8 cellular contexts compared by ENCODE assay signal in the genomic region with DNA sequence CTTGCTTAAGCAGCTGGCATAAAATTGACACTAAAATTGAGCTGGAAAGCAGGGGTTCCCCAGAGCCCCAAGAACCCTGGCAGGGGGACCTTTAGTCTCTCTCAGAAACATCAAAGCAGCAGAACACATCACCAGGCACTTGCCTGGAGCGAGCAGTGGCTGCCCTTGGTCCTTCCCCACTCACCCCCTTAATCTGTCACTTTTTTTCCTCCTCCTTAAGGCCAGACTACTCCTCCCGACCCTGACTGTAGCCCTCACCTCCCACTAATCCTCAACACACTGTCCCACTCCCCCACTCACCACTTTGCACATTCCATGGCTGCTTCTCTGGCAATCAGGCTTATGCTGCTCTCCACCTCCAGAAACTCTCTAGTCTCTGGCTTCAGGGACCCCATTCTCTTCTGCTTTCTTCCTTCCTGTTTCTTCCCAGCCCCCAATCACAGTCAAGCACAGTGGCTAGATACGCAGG. TPM values are rescaled to one million over a fixed set of nuclear protein-coding genes. Genes with fewer than 3 reads are reported as not detected.
DNase-seq lines count a peak whose midpoint lies in the region; FAIRE-seq and TF ChIP-seq lines count a peak whose summit lies in the region.

No MANE protein-coding gene starts in this region.

- no peaks in the 10 kb centered on the region for H3K9me1 ChIP-seq in endothelial cell of umbilical vein (replicated peaks; ENCODE audit: control insufficient read depth, extremely low read depth, insufficient read depth, low read length)

- no peaks in the 10 kb centered on the region for H3F3A ChIP-seq in PC-9 (ENCODE audit: insufficient read depth, low read depth)

- no peak overlapping the region for H2BK12ac ChIP-seq in neuronal stem cell (ENCODE audit: low read length)

- H4K20me1 ChIP-seq in PC-9 (ENCODE audit: insufficient read depth) = no peaks in the 10 kb centered on the region
- no peaks in the 10 kb centered on the region for H4K20me1 ChIP-seq in endothelial cell of umbilical vein (replicated peaks; ENCODE audit: control insufficient read depth, extremely low read depth, insufficient read depth, low read length)

- H4K91ac ChIP-seq in neuronal stem cell (ENCODE audit: low read depth, low read length, poor library complexity) = no peak overlapping the region

- no peaks in the 10 kb centered on the region for H3K36me3 ChIP-seq in PC-9 (ENCODE audit: low read depth)
- peaks cover 0 to 3% of the 10 kb centered on the region in 2 experiments for H3K36me3 ChIP-seq in endothelial cell of umbilical vein (ENCODE audit: control insufficient read depth in 2 of 2, extremely low read depth in 1 of 2, insufficient read depth in 2 of 2, low read length in 2 of 2)
- H3K36me3 ChIP-seq in neuronal stem cell (replicated peaks in 1 of 2; ENCODE audit: control insufficient read depth in 2 of 2, insufficient read depth in 2 of 2, low read length in 2 of 2) = peaks cover 3 to 20% of the 10 kb centered on the region in 2 donors

- no peak overlapping the region for H2AK5ac ChIP-seq in neuronal stem cell (ENCODE audit: low read depth, low read length)

- no peak overlapping the region for H2BK120ac ChIP-seq in neuronal stem cell (ENCODE audit: low read depth, low read length)

- H3K79me2 ChIP-seq in PC-9 (ENCODE audit: low read depth) = peaks cover 17% of the 10 kb centered on the region
- H3K79me2 ChIP-seq in endothelial cell of umbilical vein (ENCODE audit: control insufficient read depth, insufficient read depth, low read length) = no peaks in the 10 kb centered on the region

- H3K9ac ChIP-seq in endothelial cell of umbilical vein (replicated peaks; ENCODE audit: extremely low read depth, insufficient read depth, low read length) = no peak overlapping the region
- H3K9ac ChIP-seq in neuronal stem cell (ENCODE audit: low read depth, low read length, poor library complexity) = no peak overlapping the region

- TF ChIP-seq CTCF in GM20000 (IDR thresholded peaks at IDR 0.05; ENCODE audit: extremely low read depth, missing control alignments) (no peak), PC-9 (conservative IDR thresholded peaks at IDR 0.05) (no peak), endothelial cell of umbilical vein (IDR thresholded peaks at IDR 0.05; ENCODE audit: extremely low read depth in 1 of 2, insufficient read depth in 1 of 2, low read depth in 1 of 2, low read length in 2 of 2) (no peak)

- H3K27ac ChIP-seq in PC-9 (no peak overlapping the region), endothelial cell of umbilical vein (ENCODE audit: insufficient read depth, low read depth, low read length) (no peak overlapping the region), neuronal stem cell (replicated peaks; ENCODE audit: low read length) (no peak overlapping the region)

- H2AFZ ChIP-seq in PC-9 (peak overlapping the region; percentile 99), endothelial cell of umbilical vein (ENCODE audit: low read depth, low read length) (peak overlapping the region; percentile 82), neuronal stem cell (ENCODE audit: low read length) (peak overlapping the region; percentile 83)

- WGBS in neuronal stem cell (ENCODE audit: extremely low coverage in 2 of 2, insufficient read length in 2 of 2, insufficient replicate concordance in 1 of 2), 2 donors = no CpG with 5 or more reads among the region's 3 CpGs

- H2BK15ac ChIP-seq in neuronal stem cell (ENCODE audit: low read length) = no peak overlapping the region

- CTCF ChIA-PET in PC-9 (lab: Charles Lee) = interaction anchor here (0.7 to 1.0 kb wide), 2 partner anchors 103 to 131 kb away, joined by 3 read pairs; no protein-coding TSS in a partner anchor
- CTCF ChIA-PET in endothelial cell of umbilical vein (lab: Charles Lee) = interaction anchor here (0.7 to 3.9 kb wide), 7 partner anchors 12 to 104 kb away, joined by 3 to 22 read pairs (median 7); a partner anchor contains a TSS

- POLR2A ChIA-PET in PC-9 (lab: Charles Lee; ENCODE audit: unreplicated experiment) = interaction anchor here (0.6 to 1.0 kb wide), 6 partner anchors 14 to 473 kb away, joined by 3 to 6 read pairs (median 3); a partner anchor contains a TSS
- POLR2A ChIA-PET in endothelial cell of umbilical vein (lab: Charles Lee) = interaction anchor here (0.8 to 1.2 kb wide), 4 partner anchors 15 to 111 kb away, joined by 3 to 13 read pairs (median 5); a partner anchor contains a TSS

- H3K27me3 ChIP-seq in PC-9 (ENCODE audit: insufficient read depth, low read depth) (no peaks in the 10 kb centered on the region), endothelial cell of umbilical vein (ENCODE audit: control insufficient read depth in 2 of 2, insufficient read depth in 2 of 2, low read length in 2 of 2) (no peaks in the 10 kb centered on the region), neuronal stem cell (ENCODE audit: control insufficient read depth in 3 of 3, insufficient read depth in 3 of 3, low read depth in 1 of 3, low read length in 3 of 3) (no peaks in the 10 kb centered on the region)

- no peak overlapping the region for H3K4ac ChIP-seq in neuronal stem cell (ENCODE audit: low read length)

- DNase-seq in AG08395 (ENCODE audit: low spot score) (peak; percentile 2), GM20000 (ENCODE audit: low spot score) (peak; percentile 30), PC-9 (no peak), endothelial cell of umbilical vein (ENCODE audit: low read depth, low spot score) (no peak), neuronal stem cell (ENCODE audit: low spot score) (no peak), T-helper 9 cell (no peak), NCI-H345 (lab: John Stamatoyannopoulos, UW) (no peak), activated gamma-delta T cell (lab: John Stamatoyannopoulos, UW) (no peak)

- no peaks in the 10 kb centered on the region for H3K79me1 ChIP-seq in neuronal stem cell (ENCODE audit: low read depth, low read length)

- no peak overlapping the region for H3K23ac ChIP-seq in neuronal stem cell (ENCODE audit: low read depth, low read length, poor library complexity)

- H3K4me2 ChIP-seq in PC-9 = peak overlapping the region; percentile 96
- H3K4me2 ChIP-seq in endothelial cell of umbilical vein (ENCODE audit: insufficient read depth, low read length) = peak overlapping the region; percentile 88
- peak overlapping the region; percentile 66 for H3K4me2 ChIP-seq in neuronal stem cell (ENCODE audit: insufficient read depth, low read length, poor library complexity, severe bottlenecking)

- no peak overlapping the region for H3K18ac ChIP-seq in neuronal stem cell (ENCODE audit: low read length)

- FAIRE-seq in endothelial cell of umbilical vein (lab: Jason Lieb, UNC) = no peak

- intact Hi-C loops in PC-9 (cut with micrococcal nuclease; ENCODE audit: unreplicated experiment) = loop anchor here (1.0 to 2.0 kb wide), 4 partner anchors 15 to 130 kb away; a partner anchor contains a TSS
- intact Hi-C loops in endothelial cell of umbilical vein (cut with micrococcal nuclease) = loop anchor here (1.0 to 2.0 kb wide), 6 partner anchors 15 to 130 kb away; a partner anchor contains a TSS

- no peak for TF ChIP-seq POLR2A in endothelial cell of umbilical vein (IDR thresholded peaks at IDR 0.05; ENCODE audit: low read depth, low read length)

- H3K14ac ChIP-seq in neuronal stem cell (ENCODE audit: low read length) = no peak overlapping the region

- H3K9me2 ChIP-seq in PC-9 (ENCODE audit: insufficient read depth) = no peaks in the 10 kb centered on the region; the same call in 1 of the 2 replicates

- BruUV-seq in PC-9 (replicated peaks; lab: Mats Ljungman, UMichigan) (no TSS peak), endothelial cell of umbilical vein (replicated peaks; lab: Mats Ljungman, UMichigan) (no TSS peak)

- dilution Hi-C loops in endothelial cell of umbilical vein (cut with MboI; ENCODE audit: extremely low pct_ligation_motif_present, low sequenced_read_pairs) = no loop called here

- no peak overlapping the region for H2BK5ac ChIP-seq in neuronal stem cell (ENCODE audit: low read length)

- peak overlapping the region; percentile 53 for H4K8ac ChIP-seq in neuronal stem cell (ENCODE audit: low read depth, low read length)

- H3K4me3 ChIP-seq in PC-9 (peak overlapping the region; percentile 99), endothelial cell of umbilical vein (replicated peaks in 1 of 3; ENCODE audit: insufficient read depth in 1 of 3, low read depth in 1 of 3, low read length in 3 of 3) (peak overlapping the region; percentile 85 to 89 (median 85)), neuronal stem cell (ENCODE audit: low read length in 2 of 2) (peak overlapping the region in 1 of 2 donors; percentile 82)

- H3K4me1 ChIP-seq in PC-9 (replicated peaks; ENCODE audit: insufficient read depth) = peaks cover 19% of the 10 kb centered on the region
- H3K4me1 ChIP-seq in endothelial cell of umbilical vein (ENCODE audit: control insufficient read depth, extremely low read depth, insufficient read depth, low read length) = peaks cover 12% of the 10 kb centered on the region
- H3K4me1 ChIP-seq in neuronal stem cell (ENCODE audit: control insufficient read depth in 2 of 2, insufficient read depth in 1 of 2, low read depth in 1 of 2, low read length in 2 of 2) = peaks cover 3 to 5% of the 10 kb centered on the region in 2 donors

- H3K9me3 ChIP-seq in PC-9 (ENCODE audit: insufficient read depth, low read depth) (0 out of 2 replicates have a peak, but pooled peaks cover 2% of the 10 kb centered on the region), endothelial cell of umbilical vein (replicated peaks; ENCODE audit: control insufficient read depth, insufficient read depth, low read length) (no peaks in the 10 kb centered on the region), neuronal stem cell (replicated peaks in 1 of 2; ENCODE audit: control insufficient read depth in 2 of 2, insufficient read depth in 1 of 2, low read depth in 1 of 2, low read length in 2 of 2) (no peaks in the 10 kb centered on the region)

RNA-seq across cellular contexts. Expression of a gene that starts 0.5 kb away (rescaled TPM):
- total RNA-seq in PC-9 (2021) = 6.0 and 6.7 TPM in 2 replicates
- total RNA-seq in endothelial cell of umbilical vein = 3.6 and 4.1 TPM in 2 replicates
- polyA plus RNA-seq in endothelial cell of umbilical vein = 1.0 and 1.3 TPM in 2 replicates
- polyA plus RNA-seq in endothelial cell of umbilical vein (2011; cell fraction: cytosol; rRNA removed) = 1.8 and 2.0 TPM in 2 replicates
- 2.2 and 2.4 TPM in 2 replicates for polyA plus RNA-seq in endothelial cell of umbilical vein (2011; cell fraction: nucleus; rRNA removed)
- 2.3 and 3.3 TPM in 2 replicates for polyA plus RNA-seq in endothelial cell of umbilical vein (2012)
- 1.8 and 2.1 TPM in 2 replicates for polyA minus RNA-seq in endothelial cell of umbilical vein
- 2.9 TPM for polyA minus RNA-seq in endothelial cell of umbilical vein (2011; cell fraction: cytosol; rRNA and poly(A)+ RNA removed)
- 1.6 TPM in 2 replicates for polyA minus RNA-seq in endothelial cell of umbilical vein (2011; cell fraction: nucleus; rRNA and poly(A)+ RNA removed)
- 3.5 TPM for polyA plus RNA-seq in neuronal stem cell (2013, experiment 1 of 2)
- 3.7 TPM for polyA plus RNA-seq in neuronal stem cell (2013, experiment 2 of 2)

RNA-seq across cellular contexts. Expression of a gene that starts 6.6 kb away (rescaled TPM):
- total RNA-seq in PC-9 (2021) = not detected in 2 replicates
- total RNA-seq in endothelial cell of umbilical vein = 1.1 and 1.6 TPM in 2 replicates
- polyA plus RNA-seq in endothelial cell of umbilical vein = 0.53 and 0.72 TPM in 2 replicates
- 0.75 and 0.78 TPM in 2 replicates for polyA plus RNA-seq in endothelial cell of umbilical vein (2011; cell fraction: cytosol; rRNA removed)
- 0.24 and 0.29 TPM in 2 replicates for polyA plus RNA-seq in endothelial cell of umbilical vein (2011; cell fraction: nucleus; rRNA removed)
- polyA plus RNA-seq in endothelial cell of umbilical vein (2012) = 0.61 and 1.2 TPM in 2 replicates
- polyA minus RNA-seq in endothelial cell of umbilical vein = 0.17 and 0.96 TPM in 2 replicates
- polyA minus RNA-seq in endothelial cell of umbilical vein (2011; cell fraction: cytosol; rRNA and poly(A)+ RNA removed) = not detected
- polyA minus RNA-seq in endothelial cell of umbilical vein (2011; cell fraction: nucleus; rRNA and poly(A)+ RNA removed) = 0.43 and 0.53 TPM in 2 replicates
- polyA plus RNA-seq in neuronal stem cell (2013, experiment 1 of 2) = 0.03 TPM
- polyA plus RNA-seq in neuronal stem cell (2013, experiment 2 of 2) = 0.03 TPM

RNA-seq across cellular contexts. Expression of a gene that starts 14.4 kb away (rescaled TPM):
- total RNA-seq in PC-9 (2021) = 12.1 and 14.8 TPM in 2 replicates
- total RNA-seq in endothelial cell of umbilical vein = 12.7 and 14.1 TPM in 2 replicates
- 11.2 and 12.8 TPM in 2 replicates for polyA plus RNA-seq in endothelial cell of umbilical vein
- polyA plus RNA-seq in endothelial cell of umbilical vein (2011; cell fraction: cytosol; rRNA removed) = 14.4 and 15.3 TPM in 2 replicates
- 57.4 and 65.5 TPM in 2 replicates for polyA plus RNA-seq in endothelial cell of umbilical vein (2011; cell fraction: nucleus; rRNA removed)
- 9.8 and 10.3 TPM in 2 replicates for polyA plus RNA-seq in endothelial cell of umbilical vein (2012)
- polyA minus RNA-seq in endothelial cell of umbilical vein = 19.4 and 21.0 TPM in 2 replicates
- polyA minus RNA-seq in endothelial cell of umbilical vein (2011; cell fraction: cytosol; rRNA and poly(A)+ RNA removed) = 3.5 TPM
- 23.6 and 27.2 TPM in 2 replicates for polyA minus RNA-seq in endothelial cell of umbilical vein (2011; cell fraction: nucleus; rRNA and poly(A)+ RNA removed)
- polyA plus RNA-seq in neuronal stem cell (2013, experiment 1 of 2) = 17.4 TPM
- 17.1 TPM for polyA plus RNA-seq in neuronal stem cell (2013, experiment 2 of 2)

RNA-seq across cellular contexts. Expression of a gene that starts 27.5 kb away (rescaled TPM):
- total RNA-seq in PC-9 (2021) (19.2 and 20.4 TPM in 2 replicates), endothelial cell of umbilical vein (18.0 and 18.6 TPM in 2 replicates)
- 10.5 and 11.7 TPM in 2 replicates for polyA plus RNA-seq in endothelial cell of umbilical vein
- 11.5 and 13.2 TPM in 2 replicates for polyA plus RNA-seq in endothelial cell of umbilical vein (2011; cell fraction: cytosol; rRNA removed)
- polyA plus RNA-seq in endothelial cell of umbilical vein (2011; cell fraction: nucleus; rRNA removed) = 30.0 and 36.8 TPM in 2 replicates
- polyA plus RNA-seq in endothelial cell of umbilical vein (2012) = 10.9 and 12.6 TPM in 2 replicates
- polyA minus RNA-seq in endothelial cell of umbilical vein = 19.1 and 19.7 TPM in 2 replicates
- 6.1 TPM for polyA minus RNA-seq in endothelial cell of umbilical vein (2011; cell fraction: cytosol; rRNA and poly(A)+ RNA removed)
- polyA minus RNA-seq in endothelial cell of umbilical vein (2011; cell fraction: nucleus; rRNA and poly(A)+ RNA removed) = 26.8 and 32.7 TPM in 2 replicates
- polyA plus RNA-seq in neuronal stem cell (2013, experiment 1 of 2) = 15.8 TPM
- polyA plus RNA-seq in neuronal stem cell (2013, experiment 2 of 2) = 16.0 TPM

RNA-seq across cellular contexts. Expression of a gene that starts 28.8 kb away (rescaled TPM):
- total RNA-seq in PC-9 (2021) = 3.6 and 3.9 TPM in 2 replicates
- total RNA-seq in endothelial cell of umbilical vein = 9.6 and 10.1 TPM in 2 replicates
- polyA plus RNA-seq in endothelial cell of umbilical vein = 3.4 and 4.2 TPM in 2 replicates
- polyA plus RNA-seq in endothelial cell of umbilical vein (2011; cell fraction: cytosol; rRNA removed) = 6.4 and 6.9 TPM in 2 replicates
- polyA plus RNA-seq in endothelial cell of umbilical vein (2011; cell fraction: nucleus; rRNA removed) = 9.4 and 10.7 TPM in 2 replicates
- polyA plus RNA-seq in endothelial cell of umbilical vein (2012) = 5.8 and 9.4 TPM in 2 replicates
- polyA minus RNA-seq in endothelial cell of umbilical vein = 4.2 and 6.1 TPM in 2 replicates
- 3.0 TPM for polyA minus RNA-seq in endothelial cell of umbilical vein (2011; cell fraction: cytosol; rRNA and poly(A)+ RNA removed)
- 2.9 and 3.4 TPM in 2 replicates for polyA minus RNA-seq in endothelial cell of umbilical vein (2011; cell fraction: nucleus; rRNA and poly(A)+ RNA removed)
- polyA plus RNA-seq in neuronal stem cell (2013, experiment 1 of 2) = 6.2 TPM
- polyA plus RNA-seq in neuronal stem cell (2013, experiment 2 of 2) = 6.1 TPM

Comparison
In these comparisons a context has a peak if more than half of its experiments do, and no peak if none do; other contexts are left out.
1. DNase-seq: peak in AG08395 (single experiment) and GM20000 (single experiment); none in PC-9 (0 of 2), endothelial cell of umbilical vein (single experiment), neuronal stem cell (single experiment), T-helper 9 cell (single experiment), NCI-H345 (single experiment) and activated gamma-delta T cell (single experiment).
2. Peak in every context shown above with its lines, with median percentiles within 50 percentile points of each other: H2AFZ ChIP-seq and H3K4me2 ChIP-seq.